In the genomic region with DNA sequence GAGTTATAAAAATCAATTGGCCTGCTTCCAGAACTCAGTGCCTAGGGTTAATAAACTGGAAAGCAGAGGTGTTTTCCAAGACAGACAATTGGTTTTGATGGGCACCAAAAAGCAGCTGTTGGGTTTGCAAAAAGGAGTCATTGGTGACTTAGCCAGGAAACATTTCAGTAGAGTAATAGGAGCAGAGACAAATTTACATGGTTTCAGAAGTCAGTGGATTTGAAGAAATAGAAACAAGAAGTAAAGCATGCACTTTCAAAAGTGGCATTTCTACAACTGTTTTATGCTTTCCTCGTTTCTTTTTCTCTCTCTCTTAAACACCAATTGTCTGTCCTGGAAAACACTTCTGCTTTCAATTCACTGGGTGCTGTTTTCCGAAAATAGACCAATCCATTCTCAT, we compare ENCODE assay signal across 13 cellular contexts.
DNase-seq lines count a peak whose midpoint lies in the region; ATAC-seq and TF ChIP-seq lines count a peak whose summit lies in the region.
"Had no signal": no experiment of that assay in that cellular context is flagged by ENCODE, and none has a peak within 500 bp of the region (broad histone marks: within the 10 kb centered on the region; RNA-seq: fewer than 3 reads in every experiment).

No MANE protein-coding gene starts in this region.

- H3K4me1 Mint-ChIP-seq in GM23338, result peaks cover 21% of the 10 kb centered on the region

- no peaks in the 10 kb centered on the region for H3F3A ChIP-seq in GM23338 (replicated peaks; ENCODE audit: low read depth)

- no peaks in the 10 kb centered on the region for H3K79me2 ChIP-seq in GM23338 (replicated peaks; ENCODE audit: insufficient read depth)

- H3K4me3 ChIP-seq in GM23338 (no peak overlapping the region), stomach (no peak overlapping the region)

- no peaks in the 10 kb centered on the region for H4K20me1 ChIP-seq in GM23338 (replicated peaks; ENCODE audit: insufficient read depth)

- no peaks in the 10 kb centered on the region for H3K36me3 Mint-ChIP-seq in GM23338 (ENCODE audit: low read depth)
- H3K36me3 Mint-ChIP-seq: natural killer cell treated with Interleukin-12 subunit alpha and Interleukin-12 subunit beta and Interleukin-15 and Interleukin-18, amount 100 ng/mL, for 72 hours had no signal

- H3K4me1 ChIP-seq in GM23338 (ENCODE audit: insufficient read depth), result peaks cover 4% of the 10 kb centered on the region
- H3K4me1 ChIP-seq in stomach, result peaks cover 0 to 45% (median 30%) of the 10 kb centered on the region in 4 donors

- intact Hi-C loops in stomach (cut with DNase I; ENCODE audit: low total_unique reads), result loop anchor here (10.0 kb wide), 1 partner anchor 91 kb away; the partner anchor contains the start of gene GLUL

- H3K36me3 ChIP-seq in GM23338 (ENCODE audit: insufficient read depth) (no peaks in the 10 kb centered on the region), stomach (no peaks in the 10 kb centered on the region)

- H3K4me2 ChIP-seq in GM23338, result no peak overlapping the region

- peaks cover 2% of the 10 kb centered on the region for H3K27me3 Mint-ChIP-seq in GM23338 (ENCODE audit: insufficient read depth, low read depth, poor library complexity)

- no peak for ATAC-seq in GM23338
- ATAC-seq: HCT116; natural killer cell treated with Interleukin-12 subunit alpha and Interleukin-12 subunit beta and Interleukin-15 and Interleukin-18, amount 100 ng/mL, for 72 hours; Right ventricle myocardium inferior had no signal

- 0 out of 2 replicates have a peak overlapping the region, but pooled peaks have one; percentile 56 for H2AFZ ChIP-seq in GM23338

- peaks cover 3% of the 10 kb centered on the region; the same call in 2 of the 3 replicates for H3K9me3 Mint-ChIP-seq in GM23338
- H3K9me3 Mint-ChIP-seq: natural killer cell treated with Interleukin-12 subunit alpha and Interleukin-12 subunit beta and Interleukin-15 and Interleukin-18, amount 100 ng/mL, for 72 hours had no signal

- no peak for TF ChIP-seq CTCF in GM23338 (conservative IDR thresholded peaks at IDR 0.05; ENCODE audit: low read depth in 2 of 2)
- TF ChIP-seq CTCF in stomach (IDR thresholded peaks at IDR 0.05), result no peak

- H3K9me2 ChIP-seq in GM23338 (ENCODE audit: insufficient read depth), result no peaks in the 10 kb centered on the region

- no peaks in the 10 kb centered on the region for H3K9me3 ChIP-seq in stomach

- no peak for TF ChIP-seq EP300 in stomach (IDR thresholded peaks at IDR 0.05)

- no peak for TF ChIP-seq POLR2A in stomach (IDR thresholded peaks at IDR 0.05)

- H3K27ac Mint-ChIP-seq in GM23338, result no peak overlapping the region
- H3K27ac Mint-ChIP-seq: natural killer cell treated with Interleukin-12 subunit alpha and Interleukin-12 subunit beta and Interleukin-15 and Interleukin-18, amount 100 ng/mL, for 72 hours had no signal

- 28 to 64% (median 51%) methylated on average over 2 of the region's 2 CpGs for WGBS in stomach, 5 donors

- no peaks in the 10 kb centered on the region for H3K27me3 ChIP-seq in GM23338 (ENCODE audit: insufficient read depth)
- no peaks in the 10 kb centered on the region for H3K27me3 ChIP-seq in stomach

- H3K4me3 Mint-ChIP-seq in GM23338, result no peak overlapping the region
- H3K4me3 Mint-ChIP-seq: natural killer cell treated with Interleukin-12 subunit alpha and Interleukin-12 subunit beta and Interleukin-15 and Interleukin-18, amount 100 ng/mL, for 72 hours had no signal

- DNase-seq in DMS79 treated with DMSO at 0.1 percent for 48 hours (lab: John Stamatoyannopoulos, UW) (peak; percentile 7), DMS79 (lab: John Stamatoyannopoulos, UW) (no peak), GM23338 (ENCODE audit: low spot score) (no peak), MV-4-11 (lab: John Stamatoyannopoulos, UW) (peak; percentile 88), stomach (no peak), GDM1 (lab: John Stamatoyannopoulos, UW) (no peak)
- no peak for DNase-seq in stimulated activated CD4-positive, alpha-beta T cell treated with anti-CD3 and anti-CD28 coated beads, Interleukin-12 subunit alpha, Interleukin-12 subunit beta, amount 100 ng/mL, for 4 hours
- no peak for DNase-seq in stimulated activated CD4-positive, alpha-beta T cell treated with anti-CD3 and anti-CD28 coated beads, Interleukin-4, amount 100 ng/mL, for 1 hour
- DNase-seq: 8988T; activated CD4-positive, alpha-beta T cell treated with anti-CD3 and anti-CD28 coated beads, Interleukin-2, amount 50 U/mL, for 1 hour had no signal

- no peak overlapping the region for H3K27ac ChIP-seq in GM23338 (ENCODE audit: low read depth)
- H3K27ac ChIP-seq in stomach, result peak overlapping the region in 3 of 5 donors; percentile 34 to 57 (median 49)

TF ChIP-seq in GM23338, 12 proteins besides CTCF, POLR2A, EP300 and RAD21 (continues in another document):
- TF ChIP-seq ZNF462 (CRISPR knock-in tag; IDR thresholded peaks at IDR 0.05) (no peak), STAT1 (IDR thresholded peaks at IDR 0.05; ENCODE audit: unreplicated experiment) (no peak), EZH2 (IDR thresholded peaks at IDR 0.05; ENCODE audit: low read depth, unreplicated experiment) (no peak), ZNF331 (CRISPR knock-in tag; IDR thresholded peaks at IDR 0.05; ENCODE audit: low read depth) (no peak), NANOG (IDR thresholded peaks at IDR 0.05; ENCODE audit: borderline replicate concordance) (no peak), POLR2AphosphoS5 (IDR thresholded peaks at IDR 0.05; ENCODE audit: low read depth) (no peak), ETS1 (IDR thresholded peaks at IDR 0.05) (no peak), JUNB (IDR thresholded peaks at IDR 0.05; ENCODE audit: unreplicated experiment) (no peak), CREB1 (CRISPR knock-in tag; IDR thresholded peaks at IDR 0.05; ENCODE audit: low read depth) (no peak), ZNF114 (CRISPR knock-in tag; IDR thresholded peaks at IDR 0.05) (no peak), EZH2phosphoT487 (IDR thresholded peaks at IDR 0.05; ENCODE audit: unreplicated experiment) (no peak)

Comparison
In these comparisons a context has a peak if more than half of its experiments do, and no peak if none do; other contexts are left out.
1. DNase-seq: peak in DMS79 treated with DMSO at 0.1 percent for 48 hours (single experiment) and MV-4-11 (single experiment); none in DMS79 (single experiment), GM23338 (single experiment), stomach (single experiment), stimulated activated CD4-positive, alpha-beta T cell treated with anti-CD3 and anti-CD28 coated beads, Interleukin-12 subunit alpha, Interleukin-12 subunit beta, amount 100 ng/mL, for 4 hours (single experiment), stimulated activated CD4-positive, alpha-beta T cell treated with anti-CD3 and anti-CD28 coated beads, Interleukin-4, amount 100 ng/mL, for 1 hour (single experiment) and GDM1 (single experiment).